In genomic region chr13:75803982-75804381, GRCh38 we compare ENCODE assay signal across 21 cellular contexts.
DNase-seq lines count a peak whose midpoint lies in the region; ATAC-seq and TF ChIP-seq lines count a peak whose summit lies in the region.
"Had no signal": no experiment of that assay in that cellular context is flagged by ENCODE, and none has a peak within 500 bp of the region (broad histone marks: within the 10 kb centered on the region; RNA-seq: fewer than 3 reads in every experiment).

No MANE protein-coding gene starts in this region.

- ATAC-seq in heart left ventricle (peak; percentile 77 to 84 (median 82)), GM19467 (IDR thresholded peaks at IDR 0.05; ENCODE audit: unreplicated experiment) (no peak)
- no peak for ATAC-seq in activated CD4-positive, CD25-positive, alpha-beta regulatory T cell treated with anti-CD3 and anti-CD28 coated beads, Interleukin-2, amount 50 U/mL, for 24 hours
- ATAC-seq: HCT116, K562, sciatic nerve had no signal

- TF ChIP-seq CTCF in ascending aorta (IDR thresholded peaks at IDR 0.05): no peak
- no peak for TF ChIP-seq CTCF in heart left ventricle (IDR thresholded peaks at IDR 0.05)
- no peak for TF ChIP-seq CTCF in osteocyte (IDR thresholded peaks at IDR 0.05)
- TF ChIP-seq CTCF in vagina (IDR thresholded peaks at IDR 0.05): no peak

- peaks cover 38% of the 10 kb centered on the region for H3K36me3 Mint-ChIP-seq in osteocyte (ENCODE audit: unreplicated experiment)

- no peak overlapping the region for H3K4me3 Mint-ChIP-seq in osteocyte (ENCODE audit: unreplicated experiment)
- H3K4me3 Mint-ChIP-seq: mesothelial cell of epicardium had no signal

- H3K27me3 Mint-ChIP-seq in osteocyte (ENCODE audit: unreplicated experiment): no peaks in the 10 kb centered on the region
- H3K27me3 Mint-ChIP-seq: activated naive CD8-positive, alpha-beta T cell had no signal

- no peaks in the 10 kb centered on the region for H3K9me3 Mint-ChIP-seq in osteocyte (ENCODE audit: unreplicated experiment)
- H3K9me3 Mint-ChIP-seq: mesothelial cell of epicardium had no signal

- peak overlapping the region; percentile 39 to 63 for H3K4me3 ChIP-seq in ascending aorta
- H3K4me3 ChIP-seq in heart left ventricle: peak overlapping the region; percentile 14 to 65 (median 50)
- no peak overlapping the region for H3K4me3 ChIP-seq in vagina
- H3K4me3 ChIP-seq: K562 had no signal

- peak overlapping the region; percentile 86 to 88 for H3K27ac ChIP-seq in ascending aorta
- peak overlapping the region; percentile 49 to 96 (median 83) for H3K27ac ChIP-seq in heart left ventricle
- no peak overlapping the region for H3K27ac ChIP-seq in vagina
- H3K27ac ChIP-seq: HL-60, neutrophil had no signal

- H3K27ac Mint-ChIP-seq in osteocyte (ENCODE audit: unreplicated experiment): peak overlapping the region; percentile 85
- H3K27ac Mint-ChIP-seq: mesothelial cell of epicardium had no signal

- H3K27me3 ChIP-seq in ascending aorta (no peaks in the 10 kb centered on the region), heart left ventricle (no peaks in the 10 kb centered on the region), vagina (no peaks in the 10 kb centered on the region)
- H3K27me3 ChIP-seq: neutrophil had no signal

- peaks cover 56% of the 10 kb centered on the region for H3K4me1 Mint-ChIP-seq in osteocyte (ENCODE audit: unreplicated experiment)

- WGBS in heart left ventricle, 4 donors: 46 to 54% (median 50%) methylated on average over 8 of the region's 8 CpGs

- intact Hi-C loops in ascending aorta (cut with DNase I): loop anchor here (2.0 to 10.0 kb wide), 5 partner anchors 19 to 1081 kb away; partner anchors contain the start of genes KCTD12 and UCHL3
- intact Hi-C loops in heart left ventricle (cut with DNase I): loop anchor here in 5 of 10 donors (5.0 to 10.0 kb wide), 3 partner anchors 42 to 109 kb away; no protein-coding TSS in a partner anchor
- intact Hi-C loops in vagina (cut with DNase I): no loop called here

- no peaks in the 10 kb centered on the region for H3K9me3 ChIP-seq in ascending aorta
- no peaks in the 10 kb centered on the region for H3K9me3 ChIP-seq in heart left ventricle
- no peaks in the 10 kb centered on the region for H3K9me3 ChIP-seq in vagina
- H3K9me3 ChIP-seq: neutrophil had no signal

- peak in 1 of 2 donors; percentile 39 for TF ChIP-seq POLR2A in heart left ventricle (IDR thresholded peaks at IDR 0.05)
- no peak for TF ChIP-seq POLR2A in vagina (IDR thresholded peaks at IDR 0.05)

- no peaks in the 10 kb centered on the region for H3K36me3 ChIP-seq in ascending aorta
- peaks cover 0 to 16% (median 0%) of the 10 kb centered on the region in 9 donors for H3K36me3 ChIP-seq in heart left ventricle
- H3K36me3 ChIP-seq in vagina: peaks cover 0 to 5% of the 10 kb centered on the region in 2 donors
- H3K36me3 ChIP-seq: neutrophil had no signal

- no peak for DNase-seq in ascending aorta (ENCODE audit: low spot score in 2 of 2)
- DNase-seq in heart left ventricle: no peak
- no peak for DNase-seq in osteocyte (ENCODE audit: extremely low spot score, unreplicated experiment)
- DNase-seq in iPS-NIHi11 (ENCODE audit: low spot score): no peak
- DNase-seq in vagina (ENCODE audit: extremely low spot score in 2 of 2): no peak
- DNase-seq: activated T-cell treated with anti-CD3 and anti-CD28 coated beads, Interleukin-2, amount 50 U/mL, for 48 hours; AML-193; effector CD4-positive, alpha-beta T cell; NCI-H187 treated with DMSO at 0.1 percent for 48 hours; NCI-H226; NK-92 treated with Interleukin-12 subunit alpha and Interleukin-12 subunit beta, amount 100 ng/mL, for 24 hours; stimulated activated CD4-positive, alpha-beta T cell treated with anti-CD3 and anti-CD28 coated beads, Interleukin-1b, Interleukin-23, amount 100 ng/mL, for 48 hours had no signal

- H3K4me1 ChIP-seq in ascending aorta: peaks cover 3 to 9% of the 10 kb centered on the region in 2 donors
- H3K4me1 ChIP-seq in heart left ventricle: peaks cover 0 to 25% (median 11%) of the 10 kb centered on the region in 12 donors
- no peaks in the 10 kb centered on the region for H3K4me1 ChIP-seq in vagina

Comparison
In these comparisons a context has a peak if more than half of its experiments do, and no peak if none do; other contexts are left out.
1. H3K4me3 ChIP-seq: peak in ascending aorta (2 of 2) and heart left ventricle (12 of 12); none in vagina (0 of 2).
2. ATAC-seq: peak in heart left ventricle (4 of 4); none in GM19467 (single experiment) and activated CD4-positive, CD25-positive, alpha-beta regulatory T cell treated with anti-CD3 and anti-CD28 coated beads, Interleukin-2, amount 50 U/mL, for 24 hours (0 of 2).